Comparison of ENCODE assay signal across 8 cellular contexts in genomic region chr2:69306897-69307695, GRCh38.
A peak's percentile ranks its signal among the peaks of the same experiment; 100 is the strongest.
DNase-seq lines count a peak whose midpoint lies in the region; ATAC-seq, FAIRE-seq and TF ChIP-seq lines count a peak whose summit lies in the region.

No MANE protein-coding gene starts in this region.

- no peak for FAIRE-seq in frontal cortex (lab: Jason Lieb, UNC)

- no peaks in the 10 kb centered on the region for H3K9me3 Mint-ChIP-seq in neural crest cell
- H3K9me3 Mint-ChIP-seq in stimulated activated naive CD8-positive, alpha-beta T cell treated with anti-CD3 and anti-CD28 coated beads, Interleukin-15, Interleukin-2, amounts not matched to agents 100 ng/mL and 50 ng/mL, for 24 hours, result no peaks in the 10 kb centered on the region

- H3K36me3 Mint-ChIP-seq in neural crest cell (ENCODE audit: low read depth), result no peaks in the 10 kb centered on the region
- H3K36me3 Mint-ChIP-seq in stimulated activated naive CD8-positive, alpha-beta T cell treated with anti-CD3 and anti-CD28 coated beads, Interleukin-15, Interleukin-2, amounts not matched to agents 100 ng/mL and 50 ng/mL, for 24 hours (ENCODE audit: low read depth), result no peaks in the 10 kb centered on the region

- peaks cover 73% of the 10 kb centered on the region for H3K27me3 Mint-ChIP-seq in neural crest cell (ENCODE audit: low read depth)
- peaks cover 27% of the 10 kb centered on the region for H3K27me3 Mint-ChIP-seq in stimulated activated naive CD8-positive, alpha-beta T cell treated with anti-CD3 and anti-CD28 coated beads, Interleukin-15, Interleukin-2, amounts not matched to agents 100 ng/mL and 50 ng/mL, for 24 hours

- in situ Hi-C loops in KBM-7 (cut with MboI; ENCODE audit: low pct_unique_long_range_greater_than_20kb, low sequenced_read_pairs), result no loop called here

- peaks cover 14% of the 10 kb centered on the region for H3K4me1 Mint-ChIP-seq in neural crest cell
- H3K4me1 Mint-ChIP-seq in stimulated activated naive CD8-positive, alpha-beta T cell treated with anti-CD3 and anti-CD28 coated beads, Interleukin-15, Interleukin-2, amounts not matched to agents 100 ng/mL and 50 ng/mL, for 24 hours (ENCODE audit: low read depth), result peaks cover 17% of the 10 kb centered on the region

- DNase-seq in DMS 273 (lab: John Stamatoyannopoulos, UW; ENCODE audit: unreplicated experiment), result peak; percentile 94
- DNase-seq in KBM-7, result peak; percentile 89
- peak; percentile 35 to 69 for DNase-seq in SHP77 (lab: John Stamatoyannopoulos, UW)
- DNase-seq in activated gamma-delta T cell treated with Interleukin-2 at 50 U/mL for 16 hours, result peak; percentile 63
- peak; percentile 59 to 82 for DNase-seq in frontal cortex (ENCODE audit: low spot score in 2 of 2)
- peak; percentile 83 for DNase-seq in neural crest cell (ENCODE audit: low read depth, low spot score)

- TF ChIP-seq CTCF in neural crest cell (conservative IDR thresholded peaks at IDR 0.05), result peak; percentile 82

- no peak overlapping the region for H3K27ac Mint-ChIP-seq in neural crest cell (ENCODE audit: unreplicated experiment)
- H3K27ac Mint-ChIP-seq in stimulated activated naive CD8-positive, alpha-beta T cell treated with anti-CD3 and anti-CD28 coated beads, Interleukin-15, Interleukin-2, amounts not matched to agents 100 ng/mL and 50 ng/mL, for 24 hours, result no peak overlapping the region

- ATAC-seq in GM21717 (IDR thresholded peaks at IDR 0.05; ENCODE audit: unreplicated experiment), result peak; percentile 78

- peak overlapping the region; percentile 73 for H3K4me3 Mint-ChIP-seq in neural crest cell
- H3K4me3 Mint-ChIP-seq in stimulated activated naive CD8-positive, alpha-beta T cell treated with anti-CD3 and anti-CD28 coated beads, Interleukin-15, Interleukin-2, amounts not matched to agents 100 ng/mL and 50 ng/mL, for 24 hours, result peak overlapping the region; percentile 69

Comparison
In these comparisons a context has a peak if more than half of its experiments do, and no peak if none do; other contexts are left out.
1. Peak in every context shown above with its lines: DNase-seq and ATAC-seq.